1 cellular context compared by ENCODE assay signal in the genomic region with DNA sequence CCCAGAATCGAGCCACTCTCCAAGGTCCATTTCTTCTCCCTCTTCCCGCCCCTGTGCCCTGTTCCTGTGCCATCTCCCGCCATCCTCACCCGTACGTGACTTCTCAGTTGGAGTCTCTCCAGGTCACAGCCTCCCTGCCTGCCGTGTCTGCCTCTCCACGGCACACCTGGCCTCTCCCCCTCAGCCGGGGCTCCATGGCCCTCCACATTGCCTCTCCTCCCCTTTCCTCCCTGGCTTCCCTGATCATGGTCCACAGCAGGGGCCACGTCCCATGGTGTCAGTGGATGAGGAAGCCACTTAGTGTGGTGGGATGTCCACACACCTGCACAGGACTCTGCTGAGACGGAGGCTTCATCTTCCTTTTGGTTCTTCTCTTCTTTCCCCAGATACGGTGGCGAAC.
TF ChIP-seq lines count a peak whose summit lies in the region.

No MANE protein-coding gene starts in this region.

TF ChIP-seq in H1, 55 proteins besides CTCF, POLR2A, EP300 and RAD21:
- no peak for TF ChIP-seq SIX5 (IDR thresholded peaks at IDR 0.05; ENCODE audit: low read depth, low read length)
- no peak for TF ChIP-seq SRF (IDR thresholded peaks at IDR 0.05; ENCODE audit: low read depth, low read length)
- TF ChIP-seq SP2 (IDR thresholded peaks at IDR 0.05; ENCODE audit: low read length): no peak
- no peak for TF ChIP-seq SUZ12 (IDR thresholded peaks at IDR 0.05; ENCODE audit: low read length)
- TF ChIP-seq, protein P1, sequence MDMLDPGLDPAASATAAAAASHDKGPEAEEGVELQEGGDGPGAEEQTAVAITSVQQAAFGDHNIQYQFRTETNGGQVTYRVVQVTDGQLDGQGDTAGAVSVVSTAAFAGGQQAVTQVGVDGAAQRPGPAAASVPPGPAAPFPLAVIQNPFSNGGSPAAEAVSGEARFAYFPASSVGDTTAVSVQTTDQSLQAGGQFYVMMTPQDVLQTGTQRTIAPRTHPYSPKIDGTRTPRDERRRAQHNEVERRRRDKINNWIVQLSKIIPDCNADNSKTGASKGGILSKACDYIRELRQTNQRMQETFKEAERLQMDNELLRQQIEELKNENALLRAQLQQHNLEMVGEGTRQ (IDR thresholded peaks at IDR 0.05; ENCODE audit: low read length): no peak
- TF ChIP-seq SP4 (IDR thresholded peaks at IDR 0.05; ENCODE audit: low read length): no peak
- TF ChIP-seq, protein P2, sequence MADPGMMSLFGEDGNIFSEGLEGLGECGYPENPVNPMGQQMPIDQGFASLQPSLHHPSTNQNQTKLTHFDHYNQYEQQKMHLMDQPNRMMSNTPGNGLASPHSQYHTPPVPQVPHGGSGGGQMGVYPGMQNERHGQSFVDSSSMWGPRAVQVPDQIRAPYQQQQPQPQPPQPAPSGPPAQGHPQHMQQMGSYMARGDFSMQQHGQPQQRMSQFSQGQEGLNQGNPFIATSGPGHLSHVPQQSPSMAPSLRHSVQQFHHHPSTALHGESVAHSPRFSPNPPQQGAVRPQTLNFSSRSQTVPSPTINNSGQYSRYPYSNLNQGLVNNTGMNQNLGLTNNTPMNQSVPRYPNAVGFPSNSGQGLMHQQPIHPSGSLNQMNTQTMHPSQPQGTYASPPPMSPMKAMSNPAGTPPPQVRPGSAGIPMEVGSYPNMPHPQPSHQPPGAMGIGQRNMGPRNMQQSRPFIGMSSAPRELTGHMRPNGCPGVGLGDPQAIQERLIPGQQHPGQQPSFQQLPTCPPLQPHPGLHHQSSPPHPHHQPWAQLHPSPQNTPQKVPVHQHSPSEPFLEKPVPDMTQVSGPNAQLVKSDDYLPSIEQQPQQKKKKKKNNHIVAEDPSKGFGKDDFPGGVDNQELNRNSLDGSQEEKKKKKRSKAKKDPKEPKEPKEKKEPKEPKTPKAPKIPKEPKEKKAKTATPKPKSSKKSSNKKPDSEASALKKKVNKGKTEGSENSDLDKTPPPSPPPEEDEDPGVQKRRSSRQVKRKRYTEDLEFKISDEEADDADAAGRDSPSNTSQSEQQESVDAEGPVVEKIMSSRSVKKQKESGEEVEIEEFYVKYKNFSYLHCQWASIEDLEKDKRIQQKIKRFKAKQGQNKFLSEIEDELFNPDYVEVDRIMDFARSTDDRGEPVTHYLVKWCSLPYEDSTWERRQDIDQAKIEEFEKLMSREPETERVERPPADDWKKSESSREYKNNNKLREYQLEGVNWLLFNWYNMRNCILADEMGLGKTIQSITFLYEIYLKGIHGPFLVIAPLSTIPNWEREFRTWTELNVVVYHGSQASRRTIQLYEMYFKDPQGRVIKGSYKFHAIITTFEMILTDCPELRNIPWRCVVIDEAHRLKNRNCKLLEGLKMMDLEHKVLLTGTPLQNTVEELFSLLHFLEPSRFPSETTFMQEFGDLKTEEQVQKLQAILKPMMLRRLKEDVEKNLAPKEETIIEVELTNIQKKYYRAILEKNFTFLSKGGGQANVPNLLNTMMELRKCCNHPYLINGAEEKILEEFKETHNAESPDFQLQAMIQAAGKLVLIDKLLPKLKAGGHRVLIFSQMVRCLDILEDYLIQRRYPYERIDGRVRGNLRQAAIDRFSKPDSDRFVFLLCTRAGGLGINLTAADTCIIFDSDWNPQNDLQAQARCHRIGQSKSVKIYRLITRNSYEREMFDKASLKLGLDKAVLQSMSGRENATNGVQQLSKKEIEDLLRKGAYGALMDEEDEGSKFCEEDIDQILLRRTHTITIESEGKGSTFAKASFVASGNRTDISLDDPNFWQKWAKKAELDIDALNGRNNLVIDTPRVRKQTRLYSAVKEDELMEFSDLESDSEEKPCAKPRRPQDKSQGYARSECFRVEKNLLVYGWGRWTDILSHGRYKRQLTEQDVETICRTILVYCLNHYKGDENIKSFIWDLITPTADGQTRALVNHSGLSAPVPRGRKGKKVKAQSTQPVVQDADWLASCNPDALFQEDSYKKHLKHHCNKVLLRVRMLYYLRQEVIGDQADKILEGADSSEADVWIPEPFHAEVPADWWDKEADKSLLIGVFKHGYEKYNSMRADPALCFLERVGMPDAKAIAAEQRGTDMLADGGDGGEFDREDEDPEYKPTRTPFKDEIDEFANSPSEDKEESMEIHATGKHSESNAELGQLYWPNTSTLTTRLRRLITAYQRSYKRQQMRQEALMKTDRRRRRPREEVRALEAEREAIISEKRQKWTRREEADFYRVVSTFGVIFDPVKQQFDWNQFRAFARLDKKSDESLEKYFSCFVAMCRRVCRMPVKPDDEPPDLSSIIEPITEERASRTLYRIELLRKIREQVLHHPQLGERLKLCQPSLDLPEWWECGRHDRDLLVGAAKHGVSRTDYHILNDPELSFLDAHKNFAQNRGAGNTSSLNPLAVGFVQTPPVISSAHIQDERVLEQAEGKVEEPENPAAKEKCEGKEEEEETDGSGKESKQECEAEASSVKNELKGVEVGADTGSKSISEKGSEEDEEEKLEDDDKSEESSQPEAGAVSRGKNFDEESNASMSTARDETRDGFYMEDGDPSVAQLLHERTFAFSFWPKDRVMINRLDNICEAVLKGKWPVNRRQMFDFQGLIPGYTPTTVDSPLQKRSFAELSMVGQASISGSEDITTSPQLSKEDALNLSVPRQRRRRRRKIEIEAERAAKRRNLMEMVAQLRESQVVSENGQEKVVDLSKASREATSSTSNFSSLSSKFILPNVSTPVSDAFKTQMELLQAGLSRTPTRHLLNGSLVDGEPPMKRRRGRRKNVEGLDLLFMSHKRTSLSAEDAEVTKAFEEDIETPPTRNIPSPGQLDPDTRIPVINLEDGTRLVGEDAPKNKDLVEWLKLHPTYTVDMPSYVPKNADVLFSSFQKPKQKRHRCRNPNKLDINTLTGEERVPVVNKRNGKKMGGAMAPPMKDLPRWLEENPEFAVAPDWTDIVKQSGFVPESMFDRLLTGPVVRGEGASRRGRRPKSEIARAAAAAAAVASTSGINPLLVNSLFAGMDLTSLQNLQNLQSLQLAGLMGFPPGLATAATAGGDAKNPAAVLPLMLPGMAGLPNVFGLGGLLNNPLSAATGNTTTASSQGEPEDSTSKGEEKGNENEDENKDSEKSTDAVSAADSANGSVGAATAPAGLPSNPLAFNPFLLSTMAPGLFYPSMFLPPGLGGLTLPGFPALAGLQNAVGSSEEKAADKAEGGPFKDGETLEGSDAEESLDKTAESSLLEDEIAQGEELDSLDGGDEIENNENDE (IDR thresholded peaks at IDR 0.05; ENCODE audit: insufficient replicate concordance, low read length): no peak
- TF ChIP-seq PHF8 (conservative IDR thresholded peaks at IDR 0.05; ENCODE audit: low read depth, low read length): no peak
- TF ChIP-seq CHD1 (IDR thresholded peaks at IDR 0.05; ENCODE audit: low read depth, low read length): no peak
- TF ChIP-seq CBX8 (IDR thresholded peaks at IDR 0.05; ENCODE audit: borderline replicate concordance, low read depth, low read length): no peak
- TF ChIP-seq, protein P3, sequence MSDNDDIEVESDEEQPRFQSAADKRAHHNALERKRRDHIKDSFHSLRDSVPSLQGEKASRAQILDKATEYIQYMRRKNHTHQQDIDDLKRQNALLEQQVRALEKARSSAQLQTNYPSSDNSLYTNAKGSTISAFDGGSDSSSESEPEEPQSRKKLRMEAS (IDR thresholded peaks at IDR 0.05): no peak
- no peak for TF ChIP-seq YY1 (IDR thresholded peaks at IDR 0.05; ENCODE audit: low read depth, low read length)
- TF ChIP-seq SP1 (IDR thresholded peaks at IDR 0.05; ENCODE audit: low read depth, low read length): no peak
- no peak for TF ChIP-seq KDM1A (IDR thresholded peaks at IDR 0.05; ENCODE audit: borderline replicate concordance, low read length)
